Comparison of ENCODE assay signal across 8 cellular contexts in the genomic region with DNA sequence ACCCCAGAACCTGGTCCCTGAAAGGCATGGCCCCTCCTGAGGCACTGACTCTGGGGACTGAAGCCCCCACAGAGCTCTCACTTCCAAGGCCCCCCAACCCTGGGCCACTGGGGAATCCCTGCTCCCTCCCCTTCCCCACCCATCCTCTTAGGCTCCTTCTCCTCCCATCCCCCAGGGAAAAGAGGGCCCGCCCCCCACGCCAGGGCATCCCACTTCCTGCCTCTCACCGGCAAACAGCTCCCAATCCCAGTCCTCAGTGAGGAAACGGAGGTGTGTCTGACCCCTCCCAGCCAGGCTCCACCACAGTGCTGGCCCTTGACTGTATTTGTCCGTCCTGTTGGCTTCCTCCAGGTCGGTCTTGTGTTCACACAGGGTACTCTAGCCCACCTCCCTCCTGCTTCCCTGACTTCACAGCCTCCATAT. TPM values are rescaled to one million over a fixed set of nuclear protein-coding genes. Genes with fewer than 3 reads are reported as not detected.
DNase-seq lines count a peak whose midpoint lies in the region; ATAC-seq and TF ChIP-seq lines count a peak whose summit lies in the region.

No MANE protein-coding gene starts in this region.

- H3K36me3 ChIP-seq in spleen (no peaks in the 10 kb centered on the region), MM.1S (replicated peaks; ENCODE audit: insufficient read depth, low read length) (no peaks in the 10 kb centered on the region)

- intact Hi-C loops in left cardiac atrium (cut with DNase I) (no loop called here), spleen (cut with DNase I; ENCODE audit: low total_unique reads) (loop anchor here (5.0 kb wide), 1 partner anchor 61 kb away; no protein-coding TSS in a partner anchor)

- no peaks in the 10 kb centered on the region for H3K79me2 ChIP-seq in MM.1S (ENCODE audit: low read length)

- ATAC-seq in left cardiac atrium (peak; percentile 21 to 82), GM21786 (IDR thresholded peaks at IDR 0.05; ENCODE audit: unreplicated experiment) (no peak)

- H3F3A ChIP-seq in MM.1S (ENCODE audit: insufficient read depth, low read length) = peaks cover 18% of the 10 kb centered on the region

- no peaks in the 10 kb centered on the region for H3K9me3 ChIP-seq in spleen
- H3K9me3 ChIP-seq in MM.1S (replicated peaks; ENCODE audit: insufficient read depth, low read length) = no peaks in the 10 kb centered on the region

- WGBS in spleen, 5 donors = 38 to 50% (median 46%) methylated on average over 5 to 6 of the region's 6 CpGs

- no peaks in the 10 kb centered on the region for H3K9me2 ChIP-seq in MM.1S (replicated peaks; ENCODE audit: insufficient read depth, low read length)

- no peak overlapping the region for H3K4me2 ChIP-seq in MM.1S (ENCODE audit: low read depth, low read length)

- H3K4me3 ChIP-seq in spleen = peak overlapping the region in 2 of 8 donors; percentile 16 to 26
- no peak overlapping the region for H3K4me3 ChIP-seq in MM.1S (ENCODE audit: low read length)

- no peaks in the 10 kb centered on the region for H4K20me1 ChIP-seq in MM.1S (ENCODE audit: insufficient read depth, low read length)

- no peak for TF ChIP-seq POLR2A in spleen (IDR thresholded peaks at IDR 0.05)

- H2AFZ ChIP-seq in MM.1S (ENCODE audit: low read length) = no peak overlapping the region

- DNase-seq in NCI-H2107 treated with DMSO at 0.1 percent for 48 hours (lab: John Stamatoyannopoulos, UW; ENCODE audit: unreplicated experiment) = peak; percentile 50
- DNase-seq in NCI-H2107 (lab: John Stamatoyannopoulos, UW) = no peak
- peak; percentile 79 for DNase-seq in SHP77 treated with DMSO at 0.1 percent for 48 hours (lab: John Stamatoyannopoulos, UW)
- peak; percentile 74 for DNase-seq in left cardiac atrium
- no peak for DNase-seq in spleen
- no peak for DNase-seq in MM.1S
- DNase-seq in SW 1271 (lab: John Stamatoyannopoulos, UW) = no peak

- TF ChIP-seq CTCF in spleen (IDR thresholded peaks at IDR 0.05 in 8 of 11, conservative IDR thresholded peaks at IDR 0.05 in 3 of 11) (no peak), MM.1S (IDR thresholded peaks at IDR 0.05; ENCODE audit: low read length) (no peak)

- no peak overlapping the region for H3K9ac ChIP-seq in MM.1S (ENCODE audit: low read length)

- H3K27me3 ChIP-seq in spleen (replicated peaks in 1 of 7) (no peaks in the 10 kb centered on the region), MM.1S (replicated peaks; ENCODE audit: insufficient read depth, low read length) (no peaks in the 10 kb centered on the region)

- peaks cover 33 to 92% (median 75%) of the 10 kb centered on the region in 6 donors for H3K4me1 ChIP-seq in spleen
- peaks cover 31% of the 10 kb centered on the region for H3K4me1 ChIP-seq in MM.1S (ENCODE audit: low read length)

- H3K27ac ChIP-seq in spleen = peak overlapping the region; percentile 81 to 93 (median 88)
- H3K27ac ChIP-seq in MM.1S (ENCODE audit: low read length) = no peak overlapping the region

RNA-seq across cellular contexts. Expression of a gene that starts 35.0 kb away (rescaled TPM):
- total RNA-seq in left cardiac atrium (100 to 1,000 TPM; 343 to 402 TPM), spleen (100 to 1,000 TPM; 509 to 901 (median 767) TPM)
- polyA plus RNA-seq in spleen = 1,000 to 10,000 TPM; 1,653 to 2,114 (median 1,725) TPM

Comparison
In these comparisons a context has a peak if more than half of its experiments do, and no peak if none do; other contexts are left out.
1. DNase-seq: peak in NCI-H2107 treated with DMSO at 0.1 percent for 48 hours (single experiment), SHP77 treated with DMSO at 0.1 percent for 48 hours (single experiment) and left cardiac atrium (single experiment); none in NCI-H2107 (single experiment), spleen (single experiment), MM.1S (single experiment) and SW 1271 (0 of 2).